In genomic region chr13:41974262-41974900, GRCh38 we compare ENCODE assay signal across 21 cellular contexts. TPM values are rescaled to one million over a fixed set of nuclear protein-coding genes. Genes with fewer than 3 reads are reported as not detected.
DNase-seq lines count a peak whose midpoint lies in the region; ATAC-seq and TF ChIP-seq lines count a peak whose summit lies in the region.
"Had no signal": no experiment of that assay in that cellular context is flagged by ENCODE, and none has a peak within 500 bp of the region (broad histone marks: within the 10 kb centered on the region; RNA-seq: fewer than 3 reads in every experiment).

No MANE protein-coding gene starts in this region.

- peak overlapping the region; percentile 71 for H3K27ac ChIP-seq in suprapubic skin
- H3K27ac ChIP-seq: dorsolateral prefrontal cortex, WERI-Rb-1 had no signal

- H3K9me3 Mint-ChIP-seq in activated CD4-positive, alpha-beta T cell treated with anti-CD3 and anti-CD28 coated beads, Interleukin-2, amount 10 ng/mL, durations not matched to agents 7 days and 5 days: peaks cover 2% of the 10 kb centered on the region
- H3K9me3 Mint-ChIP-seq: activated T-helper 2 cell treated with anti-CD3 and anti-CD28 coated beads, Interferon-gamma antibody, Interleukin-2, Interleukin-4, amounts not matched to agents 10 μg/mL and 5 μg/mL and 100 μg/mL, durations not matched to agents 14 hours and 24 hours and 36 hours; stimulated activated naive CD8-positive, alpha-beta T cell treated with anti-CD3 and anti-CD28 coated beads, Interleukin-15, Interleukin-2, amounts not matched to agents 100 ng/mL and 50 ng/mL, for 24 hours had no signal

- H3K27me3 Mint-ChIP-seq in activated CD4-positive, alpha-beta T cell treated with anti-CD3 and anti-CD28 coated beads, Interleukin-2, amount 10 ng/mL, durations not matched to agents 7 days and 5 days: peaks cover 7% of the 10 kb centered on the region
- H3K27me3 Mint-ChIP-seq: progenitor cell of endocrine pancreas; stimulated activated naive CD8-positive, alpha-beta T cell treated with anti-CD3 and anti-CD28 coated beads, Interleukin-15, Interleukin-2, amounts not matched to agents 100 ng/mL and 50 ng/mL, for 24 hours had no signal

- WGBS in suprapubic skin: 51% methylated on average over 11 of the region's 11 CpGs

- H3K36me3 Mint-ChIP-seq in activated CD4-positive, alpha-beta T cell treated with anti-CD3 and anti-CD28 coated beads, Interleukin-2, amount 10 ng/mL, durations not matched to agents 7 days and 5 days (ENCODE audit: low read depth): no peaks in the 10 kb centered on the region

- H3K4me3 ChIP-seq in suprapubic skin: no peak overlapping the region
- H3K4me3 ChIP-seq: dorsolateral prefrontal cortex had no signal

- H3K9me3 ChIP-seq in suprapubic skin: no peaks in the 10 kb centered on the region

- POLR2A ChIA-PET in activated CD4-positive, alpha-beta T cell treated with anti-CD3 and anti-CD28 coated beads, Interleukin-2, amount 10 ng/mL, durations not matched to agents 7 days and 5 days (lab: Charles Lee): no interaction called here

- no peak for TF ChIP-seq CTCF in suprapubic skin (IDR thresholded peaks at IDR 0.05)

- H3K4me1 ChIP-seq in suprapubic skin: peaks cover 5% of the 10 kb centered on the region

- H3K27me3 ChIP-seq in suprapubic skin: no peaks in the 10 kb centered on the region

- H3K36me3 ChIP-seq in suprapubic skin: no peaks in the 10 kb centered on the region
- H3K36me3 ChIP-seq: WERI-Rb-1 had no signal

- no peak for TF ChIP-seq POLR2A in suprapubic skin (IDR thresholded peaks at IDR 0.05)

- ATAC-seq in left lobe of liver (peak; percentile 41), HG03097 (IDR thresholded peaks at IDR 0.05; ENCODE audit: low FRiP score, unreplicated experiment) (no peak)

- DNase-seq in activated CD4-positive, alpha-beta T cell treated with anti-CD3 and anti-CD28 coated beads, Interleukin-2, amount 10 ng/mL, durations not matched to agents 7 days and 5 days: peak; percentile 35
- no peak for DNase-seq in activated CD4-positive, alpha-beta T cell treated with anti-CD3 and anti-CD28 coated beads, Interleukin-2, amount 50 U/mL, for 48 hours
- peak; percentile 1 for DNase-seq in activated gamma-delta T cell treated with anti-CD3 and anti-CD28 coated beads, Interleukin-2, amount 50 U/mL, for 16 hours (ENCODE audit: low read depth)
- no peak for DNase-seq in left lobe of liver (ENCODE audit: low spot score)
- no peak for DNase-seq in suprapubic skin (ENCODE audit: low spot score in 2 of 2)
- no peak for DNase-seq in retina
- DNase-seq in foreskin melanocyte: no peak
- DNase-seq: activated CD8-positive, alpha-beta memory T cell treated with anti-CD3 and anti-CD28 coated beads, Interleukin-2, amount 50 U/mL, for 48 hours; cerebellar nuclear complex; dorsolateral prefrontal cortex; head of caudate nucleus; IMR-90; NCI-H1092 treated with DMSO at 0.1 percent for 48 hours; NCI-H187; NCI-H524 treated with DMSO at 0.1 percent for 48 hours; T1000; WERI-Rb-1 had no signal

- no peak overlapping the region for H3K27ac Mint-ChIP-seq in activated CD4-positive, alpha-beta T cell treated with anti-CD3 and anti-CD28 coated beads, Interleukin-2, amount 10 ng/mL, durations not matched to agents 7 days and 5 days
- H3K27ac Mint-ChIP-seq: activated T-helper 2 cell treated with anti-CD3 and anti-CD28 coated beads, Interferon-gamma antibody, Interleukin-2, Interleukin-4, amounts not matched to agents 10 μg/mL and 5 μg/mL and 100 μg/mL, durations not matched to agents 14 hours and 24 hours and 36 hours; progenitor cell of endocrine pancreas; stimulated activated naive CD8-positive, alpha-beta T cell treated with anti-CD3 and anti-CD28 coated beads, Interleukin-15, Interleukin-2, amounts not matched to agents 100 ng/mL and 50 ng/mL, for 24 hours had no signal

- H3K4me1 Mint-ChIP-seq in activated CD4-positive, alpha-beta T cell treated with anti-CD3 and anti-CD28 coated beads, Interleukin-2, amount 10 ng/mL, durations not matched to agents 7 days and 5 days: peaks cover 41% of the 10 kb centered on the region

- TF ChIP-seq EP300 in suprapubic skin (IDR thresholded peaks at IDR 0.05): no peak

- CTCF ChIA-PET in activated CD4-positive, alpha-beta T cell treated with anti-CD3 and anti-CD28 coated beads, Interleukin-2, amount 10 ng/mL, durations not matched to agents 7 days and 5 days (lab: Charles Lee): no interaction called here

- no peak overlapping the region for H3K4me3 Mint-ChIP-seq in activated CD4-positive, alpha-beta T cell treated with anti-CD3 and anti-CD28 coated beads, Interleukin-2, amount 10 ng/mL, durations not matched to agents 7 days and 5 days
- H3K4me3 Mint-ChIP-seq: stimulated activated naive CD8-positive, alpha-beta T cell treated with anti-CD3 and anti-CD28 coated beads, Interleukin-15, Interleukin-2, amounts not matched to agents 100 ng/mL and 50 ng/mL, for 24 hours had no signal

RNA-seq across cellular contexts. Expression of gene VWA8, which starts 13.5 kb away (rescaled TPM):
- total RNA-seq in activated CD4-positive, alpha-beta T cell treated with anti-CD3 and anti-CD28 coated beads, Interleukin-2, amount 10 ng/mL, durations not matched to agents 7 days and 5 days: 10 to 100 TPM; 17.8 to 17.9 TPM
- total RNA-seq in left lobe of liver (24.8 TPM), suprapubic skin (10 to 100 TPM; 12.0 to 34.0 (median 16.6) TPM)

Comparison
In these comparisons a context has a peak if more than half of its experiments do, and no peak if none do; other contexts are left out.
1. DNase-seq: peak in activated CD4-positive, alpha-beta T cell treated with anti-CD3 and anti-CD28 coated beads, Interleukin-2, amount 10 ng/mL, durations not matched to agents 7 days and 5 days (single experiment) and activated gamma-delta T cell treated with anti-CD3 and anti-CD28 coated beads, Interleukin-2, amount 50 U/mL, for 16 hours (single experiment); none in activated CD4-positive, alpha-beta T cell treated with anti-CD3 and anti-CD28 coated beads, Interleukin-2, amount 50 U/mL, for 48 hours (0 of 2), left lobe of liver (single experiment), suprapubic skin (0 of 2), retina (single experiment) and foreskin melanocyte (single experiment).